ENCODE assay signal across 21 cellular contexts in the genomic region with DNA sequence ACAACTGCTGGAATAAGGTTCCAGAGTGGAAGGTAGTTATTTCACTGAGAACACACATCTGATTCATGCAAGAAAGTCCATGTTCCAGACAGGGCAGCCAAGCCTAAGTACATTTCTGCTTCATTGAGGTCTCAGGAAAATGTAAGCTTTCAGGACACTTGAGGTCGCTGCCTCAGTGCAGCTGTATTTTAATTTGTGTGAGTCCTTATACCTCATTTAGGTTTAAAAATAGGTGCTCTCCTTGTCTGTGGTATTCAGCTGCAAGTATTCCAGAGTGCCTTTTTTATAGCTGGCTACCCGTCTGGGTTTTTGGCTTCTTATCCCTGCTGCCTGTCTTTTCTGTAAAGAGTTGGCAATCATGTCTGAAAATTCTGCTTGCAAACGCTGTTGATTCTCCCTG. TPM values are rescaled to one million over a fixed set of nuclear protein-coding genes. Genes with fewer than 3 reads are reported as not detected.
DNase-seq lines count a peak whose midpoint lies in the region; ATAC-seq and TF ChIP-seq lines count a peak whose summit lies in the region.
"Had no signal": no experiment of that assay in that cellular context is flagged by ENCODE, and none has a peak within 500 bp of the region (broad histone marks: within the 10 kb centered on the region; RNA-seq: fewer than 3 reads in every experiment).

No MANE protein-coding gene starts in this region.

- WGBS in heart right ventricle, 2 donors: 20 to 39% methylated on average over 3 of the region's 3 CpGs

- H3K9me3 ChIP-seq in heart right ventricle: peaks cover 0 to 36% (median 8%) of the 10 kb centered on the region in 11 donors
- peaks cover 0 to 21% (median 0%) of the 10 kb centered on the region in 3 donors for H3K9me3 ChIP-seq in tibial artery
- H3K9me3 ChIP-seq: upper lobe of right lung had no signal

- intact Hi-C loops in heart right ventricle (cut with DNase I) (loop anchor here in 1 of 10 donors (5.0 kb wide), 1 partner anchor 46 kb away; a partner anchor contains a TSS), tibial artery (cut with DNase I; ENCODE audit: low total_unique reads) (no loop called here)

- TF ChIP-seq CTCF in heart right ventricle (IDR thresholded peaks at IDR 0.05): no peak
- no peak for TF ChIP-seq CTCF in tibial artery (IDR thresholded peaks at IDR 0.05)

- H3K27ac ChIP-seq in heart right ventricle (peak overlapping the region in 9 of 10 donors; percentile 26 to 77 (median 63)), tibial artery (no peak overlapping the region)
- H3K27ac ChIP-seq: upper lobe of right lung had no signal

- peak in 7 of 8 donors; percentile 46 to 91 (median 77) for ATAC-seq in heart right ventricle
- ATAC-seq in stimulated activated naive B cell treated with anti-CD40 and anti-IgM and Interleukin-4, amounts not matched to agents 10 μg/mL and 1 μg/mL and 100 μg/mL, for 72 hours (replicated peaks): no peak
- ATAC-seq in HG03159 (IDR thresholded peaks at IDR 0.05; ENCODE audit: unreplicated experiment): no peak
- ATAC-seq in GM18519 (IDR thresholded peaks at IDR 0.05; ENCODE audit: low FRiP score, unreplicated experiment): no peak
- ATAC-seq: effector memory CD8-positive, alpha-beta T cell; natural killer cell treated with Interleukin-12 subunit alpha and Interleukin-12 subunit beta and Interleukin-15 and Interleukin-18, amount 100 ng/mL, for 72 hours had no signal

- H3K36me3 ChIP-seq in heart right ventricle (no peaks in the 10 kb centered on the region), tibial artery (no peaks in the 10 kb centered on the region)
- H3K36me3 ChIP-seq: upper lobe of right lung had no signal

- no peaks in the 10 kb centered on the region for H3K27me3 ChIP-seq in heart right ventricle
- no peaks in the 10 kb centered on the region for H3K27me3 ChIP-seq in tibial artery
- H3K27me3 ChIP-seq: upper lobe of right lung had no signal

- H3K4me3 ChIP-seq in heart right ventricle (no peak overlapping the region), tibial artery (no peak overlapping the region)
- H3K4me3 ChIP-seq: upper lobe of right lung had no signal

- H3K4me1 Mint-ChIP-seq in stimulated activated naive B cell treated with anti-CD40 and anti-IgM and Interleukin-4, amounts not matched to agents 10 μg/mL and 1 μg/mL and 100 μg/mL, for 72 hours: peaks cover 23 to 41% of the 10 kb centered on the region in 2 donors
- H3K4me1 Mint-ChIP-seq: CD4-positive, alpha-beta memory T cell had no signal

- peak; percentile 4 to 18 for DNase-seq in SHP77 (lab: John Stamatoyannopoulos, UW)
- DNase-seq in SHP77 treated with DMSO at 0.1 percent for 48 hours (lab: John Stamatoyannopoulos, UW): no peak
- peak; percentile 40 for DNase-seq in NCI-H345 treated with DMSO at 0.1 percent for 48 hours (lab: John Stamatoyannopoulos, UW; ENCODE audit: unreplicated experiment)
- no peak for DNase-seq in heart right ventricle
- DNase-seq in stimulated activated naive B cell treated with anti-CD40 and anti-IgM and Interleukin-4, amounts not matched to agents 10 μg/mL and 1 μg/mL and 100 μg/mL, for 72 hours: no peak
- DNase-seq in tibial artery: no peak
- DNase-seq: activated CD4-positive, alpha-beta T cell treated with anti-CD3 and anti-CD28 coated beads, Interleukin-2, amount 50 U/mL, for 1 hour; activated naive CD4-positive, alpha-beta T cell; aorta; CD4-positive, alpha-beta memory T cell; DMS53; effector memory CD8-positive, alpha-beta T cell; GOT3; NCI-H2081 treated with DMSO at 0.1 percent for 48 hours; stimulated activated CD4-positive, alpha-beta T cell treated with anti-CD3 and anti-CD28 coated beads, Interleukin-15, amount 100 ng/mL, for 24 hours; stimulated activated naive CD8-positive, alpha-beta T cell treated with anti-CD3 and anti-CD28 coated beads, Interleukin-15, Interleukin-2, amounts not matched to agents 100 U/mL and 50 U/mL, for 24 hours; upper lobe of right lung had no signal

- H3K4me1 ChIP-seq in heart right ventricle: peaks cover 0 to 36% (median 18%) of the 10 kb centered on the region in 9 donors
- H3K4me1 ChIP-seq in tibial artery: peaks cover 0 to 10% (median 4%) of the 10 kb centered on the region in 4 donors
- H3K4me1 ChIP-seq: upper lobe of right lung had no signal

- peak overlapping the region; percentile 95 for H3K27ac Mint-ChIP-seq in stimulated activated naive B cell treated with anti-CD40 and anti-IgM and Interleukin-4, amounts not matched to agents 10 μg/mL and 1 μg/mL and 100 μg/mL, for 72 hours
- H3K27ac Mint-ChIP-seq: CD4-positive, alpha-beta memory T cell; effector memory CD8-positive, alpha-beta T cell; natural killer cell treated with Interleukin-12 subunit alpha and Interleukin-12 subunit beta and Interleukin-15 and Interleukin-18, amount 100 ng/mL, for 72 hours had no signal

- H3K36me3 Mint-ChIP-seq in stimulated activated naive B cell treated with anti-CD40 and anti-IgM and Interleukin-4, amounts not matched to agents 10 μg/mL and 1 μg/mL and 100 μg/mL, for 72 hours: peaks cover 0 to 11% of the 10 kb centered on the region in 2 donors

- peaks cover 12 to 15% of the 10 kb centered on the region in 2 donors for H3K9me3 Mint-ChIP-seq in stimulated activated naive B cell treated with anti-CD40 and anti-IgM and Interleukin-4, amounts not matched to agents 10 μg/mL and 1 μg/mL and 100 μg/mL, for 72 hours

- no peaks in the 10 kb centered on the region for H3K27me3 Mint-ChIP-seq in stimulated activated naive B cell treated with anti-CD40 and anti-IgM and Interleukin-4, amounts not matched to agents 10 μg/mL and 1 μg/mL and 100 μg/mL, for 72 hours

- no peak overlapping the region for H3K4me3 Mint-ChIP-seq in stimulated activated naive B cell treated with anti-CD40 and anti-IgM and Interleukin-4, amounts not matched to agents 10 μg/mL and 1 μg/mL and 100 μg/mL, for 72 hours
- H3K4me3 Mint-ChIP-seq: CD4-positive, alpha-beta memory T cell; effector memory CD8-positive, alpha-beta T cell; natural killer cell treated with Interleukin-12 subunit alpha and Interleukin-12 subunit beta and Interleukin-15 and Interleukin-18, amount 100 ng/mL, for 72 hours had no signal

RNA-seq across cellular contexts. Expression of a gene that starts 45.2 kb away (rescaled TPM):
- total RNA-seq in heart right ventricle: 10 to 100 TPM; 19.4 to 45.1 (median 30.1) TPM
- polyA plus RNA-seq in heart right ventricle: 10 to 100 TPM in 1 of 2 donors, 1 to 10 TPM in 1; 6.4 to 10.9 TPM
- total RNA-seq: A673; natural killer cell treated with Interleukin-12 subunit alpha and Interleukin-12 subunit beta and Interleukin-15 and Interleukin-18, amount 100 ng/mL, for 72 hours had no signal

Comparison
In these comparisons a context has a peak if more than half of its experiments do, and no peak if none do; other contexts are left out.
1. DNase-seq: peak in SHP77 (2 of 2) and NCI-H345 treated with DMSO at 0.1 percent for 48 hours (single experiment); none in SHP77 treated with DMSO at 0.1 percent for 48 hours (single experiment), heart right ventricle (0 of 2), stimulated activated naive B cell treated with anti-CD40 and anti-IgM and Interleukin-4, amounts not matched to agents 10 μg/mL and 1 μg/mL and 100 μg/mL, for 72 hours (single experiment) and tibial artery (0 of 2).
2. ATAC-seq: peak in heart right ventricle (7 of 8); none in stimulated activated naive B cell treated with anti-CD40 and anti-IgM and Interleukin-4, amounts not matched to agents 10 μg/mL and 1 μg/mL and 100 μg/mL, for 72 hours (0 of 2), HG03159 (single experiment) and GM18519 (single experiment).
3. H3K27ac ChIP-seq: peak in heart right ventricle (9 of 10); none in tibial artery (0 of 2).